27 cellular contexts compared by ENCODE assay signal in genomic region chr19:8618751-8619150, GRCh38. TPM values are rescaled to one million over a fixed set of nuclear protein-coding genes. Genes with fewer than 3 reads are reported as not detected.
"Had no signal": no experiment of that assay in that cellular context is flagged by ENCODE, and none has a peak within 500 bp of the region (broad histone marks: within the 10 kb centered on the region; RNA-seq: fewer than 3 reads in every experiment).

No MANE protein-coding gene starts in this region.

- H3K27ac ChIP-seq: esophagus muscularis mucosa, gastroesophageal sphincter, heart left ventricle, prostate gland, right atrium auricular region, vagina, VCaP had no signal

- ATAC-seq: gastroesophageal sphincter, heart left ventricle, left ventricle myocardium superior, mucosa of descending colon had no signal

- H3K36me3 ChIP-seq: esophagus muscularis mucosa, gastroesophageal sphincter, heart left ventricle, prostate gland, right atrium auricular region, vagina had no signal

- H3K9me3 Mint-ChIP-seq: dendritic cell treated with granulocyte-macrophage colony-stimulating factor and Interleukin-4, amounts not matched to agents 40 ng/mL and 50 ng/mL, for 4 days; immature natural killer cell; naive B cell; neural crest cell; stimulated activated naive CD8-positive, alpha-beta T cell treated with anti-CD3 and anti-CD28 coated beads, Interleukin-15, Interleukin-2, amounts not matched to agents 100 ng/mL and 50 ng/mL, for 24 hours had no signal

- DNase-seq: activated CD4-positive, CD25-positive, alpha-beta regulatory T cell treated with anti-CD3 and anti-CD28 coated beads, Interleukin-2, amount 50 U/mL, for 72 hours; activated gamma-delta T cell; effector memory CD4-positive, alpha-beta T cell; heart left ventricle; immature natural killer cell; kidney glomerular epithelial cell; left ventricle myocardium superior; mucosa of descending colon; naive B cell; stimulated activated CD4-positive, alpha-beta T cell treated with anti-CD3 and anti-CD28 coated beads, Interleukin-2, amount 100 ng/mL, for 48 hours; trophoblast cell had no signal

- H3K9me3 ChIP-seq: esophagus muscularis mucosa, gastroesophageal sphincter, heart left ventricle, mucosa of descending colon, prostate gland, right atrium auricular region, vagina had no signal

- H3K4me1 ChIP-seq: esophagus muscularis mucosa, gastroesophageal sphincter, prostate gland, right atrium auricular region, vagina had no signal

- H3K36me3 Mint-ChIP-seq: activated naive CD8-positive, alpha-beta T cell; immature natural killer cell; naive B cell had no signal

- H3K4me3 ChIP-seq: esophagus muscularis mucosa, gastroesophageal sphincter, heart left ventricle, mucosa of descending colon, prostate gland, right atrium auricular region, vagina had no signal

- H3K27ac Mint-ChIP-seq: activated naive CD8-positive, alpha-beta T cell; dendritic cell treated with granulocyte-macrophage colony-stimulating factor and Interleukin-4, amounts not matched to agents 40 ng/mL and 50 ng/mL, for 4 days; naive B cell; stimulated activated naive CD8-positive, alpha-beta T cell treated with anti-CD3 and anti-CD28 coated beads, Interleukin-15, Interleukin-2, amounts not matched to agents 100 ng/mL and 50 ng/mL, for 24 hours had no signal

- H3K27me3 ChIP-seq: right atrium auricular region, vagina had no signal

RNA-seq across cellular contexts. Expression of gene NFILZ, which starts 11.7 kb away (rescaled TPM):
- total RNA-seq: activated CD8-positive, alpha-beta memory T cell treated with anti-CD3 and anti-CD28 coated beads for 36 hours; cerebellum; endothelial cell of umbilical vein; esophagus muscularis mucosa; gastroesophageal sphincter; heart left ventricle; left ventricle myocardium superior; mucosa of descending colon; neural crest cell; omental fat pad; prostate gland; right atrium auricular region; skeletal muscle tissue; temporal lobe; vagina had no signal
- polyA plus RNA-seq: endothelial cell of umbilical vein, heart left ventricle, immature natural killer cell had no signal
